ENCODE assay signal across 8 cellular contexts in genomic region chr7:149125189-149125863, GRCh38. TPM values are rescaled to one million over a fixed set of nuclear protein-coding genes. Genes with fewer than 3 reads are reported as not detected.
DNase-seq lines count a peak whose midpoint lies in the region; ATAC-seq and TF ChIP-seq lines count a peak whose summit lies in the region.

No MANE protein-coding gene starts in this region.

- H3K27ac Mint-ChIP-seq in natural killer cell treated with Interleukin-12 subunit alpha and Interleukin-12 subunit beta and Interleukin-15 and Interleukin-18, amount 100 ng/mL, for 72 hours, result peak overlapping the region; percentile 98

- H3K27me3 ChIP-seq in OCI-LY3 (ENCODE audit: low read depth, low read length) (no peaks in the 10 kb centered on the region), ectodermal cell (ENCODE audit: control insufficient read depth, insufficient read depth, low read length, poor library complexity, severe bottlenecking) (no peaks in the 10 kb centered on the region)

- intact Hi-C loops in sciatic nerve (cut with DNase I), result no loop called here

- peaks cover 25 to 27% of the 10 kb centered on the region in 2 donors for H3K4me1 Mint-ChIP-seq in natural killer cell treated with Interleukin-12 subunit alpha and Interleukin-12 subunit beta and Interleukin-15 and Interleukin-18, amount 100 ng/mL, for 72 hours (ENCODE audit: low read depth in 2 of 2)

- peaks cover 7% of the 10 kb centered on the region for H3K36me3 Mint-ChIP-seq in natural killer cell treated with Interleukin-12 subunit alpha and Interleukin-12 subunit beta and Interleukin-15 and Interleukin-18, amount 100 ng/mL, for 72 hours

- H3K4me3 Mint-ChIP-seq in natural killer cell treated with Interleukin-12 subunit alpha and Interleukin-12 subunit beta and Interleukin-15 and Interleukin-18, amount 100 ng/mL, for 72 hours, result peak overlapping the region; percentile 99

- no peak overlapping the region for H2AFZ ChIP-seq in OCI-LY3 (ENCODE audit: low read depth, low read length)

- H3K9me3 ChIP-seq in OCI-LY3 (ENCODE audit: insufficient read depth, low read length), result peaks cover 2% of the 10 kb centered on the region; the same call in 1 of the 2 replicates
- no peaks in the 10 kb centered on the region for H3K9me3 ChIP-seq in ectodermal cell (ENCODE audit: control insufficient read depth, low read length)

- peak overlapping the region; percentile 71 for H3K27ac ChIP-seq in OCI-LY3 (ENCODE audit: low read length)
- H3K27ac ChIP-seq in ectodermal cell (ENCODE audit: insufficient read depth, low read depth, low read length, poor library complexity, severe bottlenecking), result peak overlapping the region; percentile 18

- TF ChIP-seq CTCF in OCI-LY3 (IDR thresholded peaks at IDR 0.05; ENCODE audit: low read depth, low read length), result no peak

- H3K36me3 ChIP-seq in OCI-LY3 (replicated peaks; ENCODE audit: low read depth, low read length) (peaks cover 10% of the 10 kb centered on the region), ectodermal cell (ENCODE audit: control insufficient read depth, insufficient read depth, low read length) (no peaks in the 10 kb centered on the region)

- H3K9ac ChIP-seq in OCI-LY3 (ENCODE audit: low read length), result peak overlapping the region; percentile 95

- 4% methylated on average over 21 of the region's 21 CpGs for WGBS in ectodermal cell, 2 experiments

- no peak for ATAC-seq in natural killer cell treated with Interleukin-12 subunit alpha and Interleukin-12 subunit beta and Interleukin-15 and Interleukin-18, amount 100 ng/mL, for 72 hours
- ATAC-seq in sciatic nerve (no peak), GM19455 (IDR thresholded peaks at IDR 0.05; ENCODE audit: unreplicated experiment) (no peak)

- H3K4me2 ChIP-seq in OCI-LY3 (ENCODE audit: low read length), result peak overlapping the region; percentile 67

- H3K4me1 ChIP-seq in OCI-LY3 (ENCODE audit: low read length) (peaks cover 11% of the 10 kb centered on the region), ectodermal cell (ENCODE audit: control insufficient read depth, insufficient read depth, low read length) (no peaks in the 10 kb centered on the region)

- peak overlapping the region; percentile 88 for H3K4me3 ChIP-seq in OCI-LY3 (ENCODE audit: low read length)
- peak overlapping the region; percentile 99 for H3K4me3 ChIP-seq in ectodermal cell (ENCODE audit: insufficient read depth, low read depth, low read length)

- H3K27me3 Mint-ChIP-seq in natural killer cell treated with Interleukin-12 subunit alpha and Interleukin-12 subunit beta and Interleukin-15 and Interleukin-18, amount 100 ng/mL, for 72 hours, result no peaks in the 10 kb centered on the region

- H3K79me2 ChIP-seq in OCI-LY3 (ENCODE audit: low read length), result peaks cover 39% of the 10 kb centered on the region

- DNase-seq in NCI-H748 (lab: John Stamatoyannopoulos, UW; ENCODE audit: unreplicated experiment), result peak; percentile 21
- no peak for DNase-seq in NCI-H748 treated with DMSO at 0.1 percent for 48 hours (lab: John Stamatoyannopoulos, UW)
- no peak for DNase-seq in natural killer cell treated with Interleukin-12 subunit alpha and Interleukin-12 subunit beta and Interleukin-15 and Interleukin-18, amount 100 ng/mL, for 72 hours (ENCODE audit: low spot score)
- no peak for DNase-seq in 8988T
- DNase-seq in sciatic nerve (ENCODE audit: low spot score), result no peak

- H4K20me1 ChIP-seq in OCI-LY3 (ENCODE audit: insufficient read depth, low read length), result 0 out of 2 replicates have a peak, but pooled peaks cover 2% of the 10 kb centered on the region

- no peaks in the 10 kb centered on the region for H3K9me3 Mint-ChIP-seq in natural killer cell treated with Interleukin-12 subunit alpha and Interleukin-12 subunit beta and Interleukin-15 and Interleukin-18, amount 100 ng/mL, for 72 hours

RNA-seq across cellular contexts. Expression of gene ZNF425, which starts 0.8 kb away (rescaled TPM):
- 6.2 TPM for polyA plus RNA-seq in ectodermal cell (2013, experiment 1 of 4)
- polyA plus RNA-seq in ectodermal cell (2013, experiment 2 of 4), result 7.8 TPM
- polyA plus RNA-seq in ectodermal cell (2013, experiment 3 of 4), result 4.9 TPM
- polyA plus RNA-seq in ectodermal cell (2013, experiment 4 of 4), result 4.8 TPM
- total RNA-seq in natural killer cell treated with Interleukin-12 subunit alpha and Interleukin-12 subunit beta and Interleukin-15 and Interleukin-18, amount 100 ng/mL, for 72 hours, result 1 to 10 TPM in 1 of 2 donors, under 1 TPM in 1; 0.39 to 1.4 TPM
- 3.2 TPM for total RNA-seq in sciatic nerve

RNA-seq across cellular contexts. Expression of gene ZNF398, which starts 21.9 kb away (rescaled TPM):
- polyA plus RNA-seq in ectodermal cell (2013, experiment 1 of 4), result 10.8 TPM
- 11.6 TPM for polyA plus RNA-seq in ectodermal cell (2013, experiment 2 of 4)
- 8.6 TPM for polyA plus RNA-seq in ectodermal cell (2013, experiment 3 of 4)
- polyA plus RNA-seq in ectodermal cell (2013, experiment 4 of 4), result 10.3 TPM
- total RNA-seq in natural killer cell treated with Interleukin-12 subunit alpha and Interleukin-12 subunit beta and Interleukin-15 and Interleukin-18, amount 100 ng/mL, for 72 hours, result 10 to 100 TPM; 17.9 to 20.0 TPM
- total RNA-seq in sciatic nerve, result 17.3 TPM

RNA-seq across cellular contexts. Expression of gene ZNF786, which starts 34.8 kb away (rescaled TPM):
- 13.2 TPM for polyA plus RNA-seq in ectodermal cell (2013, experiment 1 of 4)
- 11.4 TPM for polyA plus RNA-seq in ectodermal cell (2013, experiment 2 of 4)
- polyA plus RNA-seq in ectodermal cell (2013, experiment 3 of 4), result 10.4 TPM
- 12.0 TPM for polyA plus RNA-seq in ectodermal cell (2013, experiment 4 of 4)
- total RNA-seq in natural killer cell treated with Interleukin-12 subunit alpha and Interleukin-12 subunit beta and Interleukin-15 and Interleukin-18, amount 100 ng/mL, for 72 hours, result 10 to 100 TPM in 1 of 2 donors, 1 to 10 TPM in 1; 7.8 to 10.8 TPM
- total RNA-seq in sciatic nerve, result 7.7 TPM
